In genomic region chr5:77986261-77986660, GRCh38 we compare ENCODE assay signal across 16 cellular contexts.
DNase-seq lines count a peak whose midpoint lies in the region; ATAC-seq and TF ChIP-seq lines count a peak whose summit lies in the region.
"Had no signal": no experiment of that assay in that cellular context is flagged by ENCODE, and none has a peak within 500 bp of the region (broad histone marks: within the 10 kb centered on the region; RNA-seq: fewer than 3 reads in every experiment).

No MANE protein-coding gene starts in this region.

- peaks cover 11% of the 10 kb centered on the region for H3K27me3 Mint-ChIP-seq in activated CD4-positive, alpha-beta T cell treated with anti-CD3 and anti-CD28 coated beads, Interleukin-2, amount 10 ng/mL, durations not matched to agents 24 days and 14 days
- H3K27me3 Mint-ChIP-seq: B cell; CD4-positive, alpha-beta memory T cell had no signal

- POLR2A ChIA-PET in Panc1 (lab: Charles Lee), result no interaction called here

- H3K36me3 Mint-ChIP-seq in activated CD4-positive, alpha-beta T cell treated with anti-CD3 and anti-CD28 coated beads, Interleukin-2, amount 10 ng/mL, durations not matched to agents 24 days and 14 days (ENCODE audit: low read depth), result no peaks in the 10 kb centered on the region
- H3K36me3 Mint-ChIP-seq: CD4-positive, alpha-beta memory T cell had no signal

- H3K4me3 ChIP-seq in Panc1 (ENCODE audit: low read depth in 2 of 2, low read length in 2 of 2) (no peak overlapping the region), epithelial cell of proximal tubule (ENCODE audit: low read depth, low read length) (no peak overlapping the region)

- H3K27me3 ChIP-seq in Panc1 (ENCODE audit: control insufficient read depth, insufficient read depth, low read length), result no peaks in the 10 kb centered on the region

- in situ Hi-C loops in Panc1 (cut with HindIII; ENCODE audit: low pct_unique_long_range_greater_than_20kb, low sequenced_read_pairs) (no loop called here), GM13976 (cut with MboI; ENCODE audit: low sequenced_read_pairs, unreplicated experiment) (no loop called here)

- CTCF ChIA-PET in Panc1 (lab: Charles Lee), result no interaction called here

- H3K27ac ChIP-seq in Panc1 (ENCODE audit: low read length) (no peak overlapping the region), substantia nigra (ENCODE audit: low read depth, low read length, poor library complexity, severe bottlenecking) (peak overlapping the region; percentile 60)
- H3K27ac ChIP-seq: C4-2B had no signal

- TF ChIP-seq CTCF in Panc1 (IDR thresholded peaks at IDR 0.05) (peak; percentile 24; the same call in 1 of the 2 replicates), epithelial cell of proximal tubule (conservative IDR thresholded peaks at IDR 0.05; ENCODE audit: low read depth, low read length) (peak; percentile 18), GM13976 (IDR thresholded peaks at IDR 0.05; ENCODE audit: borderline replicate concordance, control extremely low read depth, extremely low read depth, insufficient read depth, missing control alignments) (no peak)

- ATAC-seq in Panc1 (no peak), GM18498 (IDR thresholded peaks at IDR 0.05; ENCODE audit: unreplicated experiment) (no peak)

- DNase-seq in activated CD4-positive, alpha-beta T cell treated with anti-CD3 and anti-CD28 coated beads, Interleukin-2, amount 10 ng/mL, durations not matched to agents 24 days and 14 days, result peak; percentile 51
- no peak for DNase-seq in activated CD4-positive, alpha-beta T cell treated with anti-CD3 and anti-CD28 coated beads for 48 hours
- DNase-seq in Panc1 (ENCODE audit: low read depth, low spot score) (no peak), epithelial cell of proximal tubule (ENCODE audit: low read depth) (no peak), substantia nigra (lab: John Stamatoyannopoulos, UW) (no peak), GM13976 (ENCODE audit: low spot score) (no peak)
- no peak for DNase-seq in stimulated activated CD4-positive, alpha-beta T cell treated with anti-CD3 and anti-CD28 coated beads, Interleukin-12 subunit alpha, Interleukin-12 subunit beta, amount 100 ng/mL, for 4 hours
- DNase-seq: CD4-positive, alpha-beta memory T cell; DMS153; DMS79 treated with DMSO at 0.1 percent for 48 hours; EL; GOT3; H9 had no signal

- no TSS peak for BruUV-seq in Panc1 (replicated peaks; lab: Mats Ljungman, UMichigan)

- no peak overlapping the region for H3K27ac Mint-ChIP-seq in activated CD4-positive, alpha-beta T cell treated with anti-CD3 and anti-CD28 coated beads, Interleukin-2, amount 10 ng/mL, durations not matched to agents 24 days and 14 days
- H3K27ac Mint-ChIP-seq: B cell; CD4-positive, alpha-beta memory T cell; H9 had no signal

- intact Hi-C loops in activated CD4-positive, alpha-beta T cell treated with anti-CD3 and anti-CD28 coated beads, Interleukin-2, amount 10 ng/mL, durations not matched to agents 24 days and 14 days (cut with micrococcal nuclease), result no loop called here
- intact Hi-C loops in Panc1 (cut with micrococcal nuclease; ENCODE audit: unreplicated experiment), result no loop called here

- no peaks in the 10 kb centered on the region for H3K9me3 Mint-ChIP-seq in activated CD4-positive, alpha-beta T cell treated with anti-CD3 and anti-CD28 coated beads, Interleukin-2, amount 10 ng/mL, durations not matched to agents 24 days and 14 days
- H3K9me3 Mint-ChIP-seq: CD4-positive, alpha-beta memory T cell had no signal

- no peaks in the 10 kb centered on the region for H3K9me3 ChIP-seq in Panc1 (ENCODE audit: control insufficient read depth, insufficient read depth, low read depth, low read length)

- no peak overlapping the region for H3K4me3 Mint-ChIP-seq in activated CD4-positive, alpha-beta T cell treated with anti-CD3 and anti-CD28 coated beads, Interleukin-2, amount 10 ng/mL, durations not matched to agents 24 days and 14 days
- H3K4me3 Mint-ChIP-seq: B cell; CD4-positive, alpha-beta memory T cell; H9 had no signal

- H3K4me1 Mint-ChIP-seq in activated CD4-positive, alpha-beta T cell treated with anti-CD3 and anti-CD28 coated beads, Interleukin-2, amount 10 ng/mL, durations not matched to agents 24 days and 14 days, result no peaks in the 10 kb centered on the region
- H3K4me1 Mint-ChIP-seq: B cell had no signal

- H3K36me3 ChIP-seq in Panc1 (ENCODE audit: control insufficient read depth, insufficient read depth, low read length), result no peaks in the 10 kb centered on the region

- H3K4me1 ChIP-seq in Panc1 (ENCODE audit: control insufficient read depth, insufficient read depth, low read length), result no peaks in the 10 kb centered on the region
